In genomic region chr5:161089569-161089968, GRCh38 we compare ENCODE assay signal across 26 cellular contexts.
DNase-seq lines count a peak whose midpoint lies in the region; ATAC-seq, FAIRE-seq and TF ChIP-seq lines count a peak whose summit lies in the region.
"Had no signal": no experiment of that assay in that cellular context is flagged by ENCODE, and none has a peak within 500 bp of the region (broad histone marks: within the 10 kb centered on the region; RNA-seq: fewer than 3 reads in every experiment).

No MANE protein-coding gene starts in this region.

- no peak overlapping the region for H3K27ac ChIP-seq in A549
- H3K27ac ChIP-seq in H1 (ENCODE audit: low read depth, low read length), result no peak overlapping the region
- H3K27ac ChIP-seq: BLaER1 treated with 17β-estradiol and CSF1 and Interleukin-3, amounts not matched to agents 10 nM and 100 nM; C4-2B had no signal

- ATAC-seq in A549 (no peak), HG02840 (IDR thresholded peaks at IDR 0.05; ENCODE audit: low FRiP score, unreplicated experiment) (no peak)
- ATAC-seq: CD8-positive, alpha-beta T cell; GM12878 had no signal

- H3K18ac ChIP-seq in H1 (ENCODE audit: extremely low read depth, low read length), result no peak overlapping the region

- TF ChIP-seq EP300 in A549 (IDR thresholded peaks at IDR 0.05) (no peak), H1 (IDR thresholded peaks at IDR 0.05; ENCODE audit: borderline replicate concordance in 1 of 2, low read depth in 2 of 2, low read length in 2 of 2) (no peak)

- H3K4ac ChIP-seq in H1 (replicated peaks; ENCODE audit: insufficient read length, low read depth, low read length), result no peak overlapping the region

- no peak overlapping the region for H2AFZ ChIP-seq in H1 (ENCODE audit: low read length)

- no peak overlapping the region for H4K5ac ChIP-seq in H1 (ENCODE audit: insufficient read length, low read depth, low read length)

- no peak overlapping the region for H2BK20ac ChIP-seq in H1 (ENCODE audit: low read length)

- no peaks in the 10 kb centered on the region for H3K36me3 ChIP-seq in H1 (ENCODE audit: control insufficient read depth in 2 of 4, insufficient read depth in 4 of 4, low read length in 3 of 4)
- H3K36me3 ChIP-seq: BLaER1 treated with 17β-estradiol and CSF1 and Interleukin-3, amounts not matched to agents 10 nM and 100 nM had no signal

- FAIRE-seq in A549 (lab: Jason Lieb, UNC) (no peak), D721Med (lab: Jason Lieb, UNC) (peak; percentile 25), H1 (lab: Jason Lieb, UNC) (no peak)
- FAIRE-seq: A204.1, GM12878, GM12892, GM18507, GM19239 had no signal

- H3K4me1 ChIP-seq in A549, result no peaks in the 10 kb centered on the region
- H3K4me1 ChIP-seq in H1 (replicated peaks in 1 of 4; ENCODE audit: control insufficient read depth in 3 of 4, insufficient read depth in 4 of 4, low read length in 3 of 4), result no peaks in the 10 kb centered on the region
- H3K4me1 ChIP-seq: Caco-2 had no signal

- POLR2A ChIA-PET in A549 (lab: Yijun Ruan, JAX) (no interaction called here), H1 (lab: Charles Lee; ENCODE audit: partially characterized antibody) (no interaction called here)

- no peak overlapping the region for H4K8ac ChIP-seq in H1 (ENCODE audit: extremely low read depth, insufficient read depth, low read length)

- H3K9ac ChIP-seq in H1 (replicated peaks in 1 of 4; ENCODE audit: extremely low read depth in 1 of 4, low read depth in 3 of 4, low read length in 3 of 4), result no peak overlapping the region
- H3K9ac ChIP-seq: BLaER1 treated with 17β-estradiol and CSF1 and Interleukin-3, amounts not matched to agents 10 nM and 100 nM had no signal

- no peak overlapping the region for H2BK5ac ChIP-seq in H1 (ENCODE audit: low read depth, low read length)

- no peak overlapping the region for H3K14ac ChIP-seq in H1 (ENCODE audit: insufficient read length)

- no peak overlapping the region for H4K91ac ChIP-seq in H1 (replicated peaks; ENCODE audit: insufficient read length, low read length)

- no peak overlapping the region for H2BK120ac ChIP-seq in H1 (replicated peaks; ENCODE audit: low read depth, low read length)

- TF ChIP-seq POLR2A in A549 (IDR thresholded peaks at IDR 0.05; ENCODE audit: low read length), result no peak
- no peak for TF ChIP-seq POLR2A in H1 (IDR thresholded peaks at IDR 0.05; ENCODE audit: control extremely low read depth in 1 of 2, low read depth in 2 of 2, low read length in 2 of 2)

- H4K20me1 ChIP-seq in H1 (replicated peaks in 1 of 2; ENCODE audit: control insufficient read depth in 1 of 2, insufficient read depth in 2 of 2, low read length in 2 of 2), result no peaks in the 10 kb centered on the region
- H4K20me1 ChIP-seq: BLaER1 treated with 17β-estradiol and CSF1 and Interleukin-3, amounts not matched to agents 10 nM and 100 nM had no signal

- H3K4me2 ChIP-seq in A549 (no peak overlapping the region), H1 (ENCODE audit: insufficient read depth in 1 of 2, low read depth in 2 of 2, low read length in 2 of 2) (no peak overlapping the region)
- H3K4me2 ChIP-seq: BLaER1 treated with 17β-estradiol and CSF1 and Interleukin-3, amounts not matched to agents 10 nM and 100 nM had no signal

- H3K79me2 ChIP-seq in H1 (ENCODE audit: control insufficient read depth in 1 of 2, insufficient read depth in 2 of 2, low read length in 2 of 2), result no peaks in the 10 kb centered on the region

- H2BK15ac ChIP-seq in H1 (ENCODE audit: low read length), result no peak overlapping the region

- no peak overlapping the region for H3K56ac ChIP-seq in H1 (replicated peaks; ENCODE audit: insufficient read length, low read depth, low read length)

- TF ChIP-seq CTCF in A549 (IDR thresholded peaks at IDR 0.05) (no peak), D721Med (IDR thresholded peaks at IDR 0.05; ENCODE audit: insufficient read depth, missing control alignments) (no peak), H1 (IDR thresholded peaks at IDR 0.05; ENCODE audit: control extremely low read depth in 1 of 3, insufficient read depth in 1 of 3, low read depth in 1 of 3, low read length in 3 of 3) (no peak)

- H3K4me3 ChIP-seq in A549 (no peak overlapping the region), H1 (ENCODE audit: extremely low read depth in 1 of 4, insufficient read depth in 2 of 4, low read depth in 3 of 4, low read length in 4 of 4) (no peak overlapping the region)
- H3K4me3 ChIP-seq: BLaER1 treated with 17β-estradiol and CSF1 and Interleukin-3, amounts not matched to agents 10 nM and 100 nM; GM12878 had no signal

- no peaks in the 10 kb centered on the region for H3K9me3 ChIP-seq in A549
- no peaks in the 10 kb centered on the region for H3K9me3 ChIP-seq in H1 (ENCODE audit: insufficient read depth in 2 of 2, low read depth in 1 of 2, low read length in 1 of 2)
- H3K9me3 ChIP-seq: Caco-2 had no signal

- H3K79me1 ChIP-seq in H1 (ENCODE audit: low read depth, low read length), result no peaks in the 10 kb centered on the region

- H3K23ac ChIP-seq in H1 (ENCODE audit: insufficient read length), result no peak overlapping the region

- no peak for TF ChIP-seq RAD21 in A549 (conservative IDR thresholded peaks at IDR 0.05 in 1 of 2, IDR thresholded peaks at IDR 0.05 in 1 of 2)
- no peak for TF ChIP-seq RAD21 in H1 (IDR thresholded peaks at IDR 0.05 in 1 of 2, conservative IDR thresholded peaks at IDR 0.05 in 1 of 2; ENCODE audit: low read depth in 2 of 2, low read length in 2 of 2)

- CTCF ChIA-PET in A549 (lab: Yijun Ruan, JAX) (no interaction called here), H1 (lab: Charles Lee; ENCODE audit: partially characterized antibody) (interaction anchor here (1.0 kb wide), 1 partner anchor 12 kb away, joined by 5 read pairs; no protein-coding TSS in a partner anchor)

- H3K23me2 ChIP-seq in H1 (ENCODE audit: low read depth, low read length), result no peaks in the 10 kb centered on the region

- H3K27me3 ChIP-seq in H1 (replicated peaks in 1 of 4; ENCODE audit: control insufficient read depth in 3 of 4, extremely low read depth in 1 of 4, insufficient read depth in 3 of 4, low read length in 3 of 4), result no peaks in the 10 kb centered on the region
- H3K27me3 ChIP-seq: BLaER1 treated with 17β-estradiol and CSF1 and Interleukin-3, amounts not matched to agents 10 nM and 100 nM had no signal

- H2AK5ac ChIP-seq in H1 (ENCODE audit: low read depth, low read length), result no peak overlapping the region

- H2BK12ac ChIP-seq in H1 (ENCODE audit: low read depth, low read length), result no peak overlapping the region

- DNase-seq in A549 (ENCODE audit: low read depth in 1 of 2, low spot score in 1 of 2), result no peak
- DNase-seq in D721Med (ENCODE audit: insufficient read length, low spot score), result no peak
- no peak for DNase-seq in H1 (ENCODE audit: low read depth in 1 of 2, low spot score in 2 of 2)
- DNase-seq in activated gamma-delta T cell (lab: John Stamatoyannopoulos, UW), result no peak
- DNase-seq in activated naive CD4-positive, alpha-beta T cell (lab: John Stamatoyannopoulos, UW), result no peak
- DNase-seq: 8988T; AML-193; Caco-2; Calu3; CD4-positive, alpha-beta T cell; CD8-positive, alpha-beta T cell; DMS 273 treated with DMSO at 0.1 percent for 48 hours; DMS153; DMS53; DMS79; DND-41; EL; GDM1 had no signal

- 54% methylated on average over 2 of the region's 2 CpGs for WGBS in A549 (ENCODE audit: missing lambda C conversion rate)
- 100% methylated on average over 2 of the region's 2 CpGs; no CpG with 5 or more reads in 1 of the 2 experiments for WGBS in H1 (ENCODE audit: extremely low coverage in 1 of 2, insufficient coverage in 1 of 2, insufficient read length in 1 of 2, insufficient replicate concordance in 2 of 2, low coverage in 1 of 2, low lambda C conversion rate in 2 of 2, missing lambda C conversion rate in 1 of 2), 2 experiments

TF ChIP-seq in A549, 52 proteins besides CTCF, POLR2A, EP300 and RAD21:
- TF ChIP-seq HDAC2 (IDR thresholded peaks at IDR 0.05) (no peak), CEBPB (IDR thresholded peaks at IDR 0.05) (peak; percentile 56 to 58; a peak in 3 of 4 replicates)

TF ChIP-seq in H1, 55 proteins besides CTCF, POLR2A, EP300 and RAD21:
- no peak for TF ChIP-seq TAF1 (IDR thresholded peaks at IDR 0.05; ENCODE audit: low read depth, low read length)
- TF ChIP-seq GABPA (IDR thresholded peaks at IDR 0.05; ENCODE audit: borderline replicate concordance, insufficient read depth, low read length), result no peak
- TF ChIP-seq CEBPB (IDR thresholded peaks at IDR 0.05; ENCODE audit: low read depth, low read length), result peak; percentile 68
- no peak for TF ChIP-seq NANOG (IDR thresholded peaks at IDR 0.05; ENCODE audit: insufficient read depth, low read depth, low read length, poor library complexity, severe bottlenecking)
- TF ChIP-seq USF2 (IDR thresholded peaks at IDR 0.05; ENCODE audit: low read length), result no peak

Comparison
In these comparisons a context has a peak if more than half of its experiments do, and no peak if none do; other contexts are left out.
1. Of the 18 proteins assayed by ChIP-seq in both H1 and A549: peak only in H1: none; only in A549: none; in both: CEBPB; in neither: 17.